Comparison of ENCODE assay signal across 20 cellular contexts in the genomic region with DNA sequence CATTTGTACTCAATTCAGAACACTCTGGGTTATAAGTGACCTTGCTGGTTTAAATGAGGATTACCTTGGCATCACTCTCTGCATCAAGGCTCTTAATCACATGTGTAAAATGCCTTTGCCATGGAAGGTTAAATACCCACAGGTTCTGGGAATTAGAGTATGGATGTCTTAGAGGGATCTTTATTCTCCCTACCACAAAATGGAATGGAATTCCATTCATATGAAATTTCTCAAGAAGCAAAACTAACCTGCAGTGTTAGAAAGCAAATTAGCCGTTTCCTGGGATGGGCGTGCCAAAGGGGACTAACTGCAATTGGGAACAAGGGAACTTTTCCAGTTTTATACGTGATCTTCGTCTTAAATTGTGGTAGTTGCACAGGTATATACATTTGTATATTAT.
"Had no signal": no experiment of that assay in that cellular context is flagged by ENCODE, and none has a peak within 500 bp of the region (broad histone marks: within the 10 kb centered on the region; RNA-seq: fewer than 3 reads in every experiment).

No MANE protein-coding gene starts in this region.

- H3K27ac Mint-ChIP-seq: activated CD8-positive, alpha-beta memory T cell treated with anti-CD3 and anti-CD28 coated beads, Interleukin-2, amount 10 ng/mL, durations not matched to agents 7 days and 5 days; activated naive CD4-positive, alpha-beta T cell treated with anti-CD3 and anti-CD28 coated beads for 36 hours; endodermal cell; type B pancreatic cell had no signal

- H3K9me3 Mint-ChIP-seq: activated naive CD8-positive, alpha-beta T cell treated with anti-CD3 and anti-CD28 coated beads, Interleukin-2, amount 50 U/mL, for 24 hours; endodermal cell had no signal

- H3K27ac ChIP-seq: gastroesophageal sphincter, left lung, suprapubic skin had no signal

- H3K27me3 Mint-ChIP-seq: activated CD8-positive, alpha-beta memory T cell treated with anti-CD3 and anti-CD28 coated beads, Interleukin-2, amount 10 ng/mL, durations not matched to agents 7 days and 5 days; activated naive CD8-positive, alpha-beta T cell treated with anti-CD3 and anti-CD28 coated beads, Interleukin-2, amount 50 U/mL, for 24 hours; naive thymus-derived CD8-positive, alpha-beta T cell; type B pancreatic cell had no signal

- ATAC-seq: activated CD8-positive, alpha-beta memory T cell treated with anti-CD3 and anti-CD28 coated beads, Interleukin-2, amount 10 ng/mL, durations not matched to agents 7 days and 5 days; activated naive CD8-positive, alpha-beta T cell treated with anti-CD3 and anti-CD28 coated beads, Interleukin-2, amount 50 U/mL, for 24 hours; gastroesophageal sphincter; left lung; naive thymus-derived CD8-positive, alpha-beta T cell had no signal

- H3K27me3 ChIP-seq: dorsolateral prefrontal cortex, gastroesophageal sphincter, left lung, suprapubic skin had no signal

- H3K36me3 ChIP-seq: suprapubic skin had no signal

- H3K4me3 ChIP-seq: dorsolateral prefrontal cortex, gastroesophageal sphincter, left lung, suprapubic skin had no signal

- H3K4me3 Mint-ChIP-seq: activated CD8-positive, alpha-beta memory T cell treated with anti-CD3 and anti-CD28 coated beads, Interleukin-2, amount 10 ng/mL, durations not matched to agents 7 days and 5 days; activated naive CD4-positive, alpha-beta T cell treated with anti-CD3 and anti-CD28 coated beads for 36 hours; activated naive CD8-positive, alpha-beta T cell treated with anti-CD3 and anti-CD28 coated beads, Interleukin-2, amount 50 U/mL, for 24 hours; endodermal cell; naive thymus-derived CD8-positive, alpha-beta T cell; type B pancreatic cell had no signal

- DNase-seq: activated CD4-positive, alpha-beta T cell treated with anti-CD3 and anti-CD28 coated beads for 1 hour; activated CD4-positive, alpha-beta T cell treated with anti-CD3 and anti-CD28 coated beads, Interleukin-2, amount 50 U/mL, for 4 hours; activated CD8-positive, alpha-beta memory T cell treated with anti-CD3 and anti-CD28 coated beads, Interleukin-2, amount 10 ng/mL, durations not matched to agents 7 days and 5 days; activated naive CD4-positive, alpha-beta T cell treated with anti-CD3 and anti-CD28 coated beads for 36 hours; activated naive CD8-positive, alpha-beta T cell treated with anti-CD3 and anti-CD28 coated beads, Interleukin-2, amount 50 U/mL, for 24 hours; activated T-cell treated with anti-CD3 and anti-CD28 coated beads, Interleukin-2, amount 50 U/mL, for 1 hour; aorta; dorsolateral prefrontal cortex; endodermal cell; islet precursor cell; left lung; mammary epithelial cell; naive thymus-derived CD8-positive, alpha-beta T cell; retina; stimulated activated CD4-positive, alpha-beta T cell treated with anti-CD3 and anti-CD28 coated beads, Interleukin-2, amount 100 ng/mL, for 48 hours; stimulated activated naive CD4-positive, alpha-beta T cell; T-helper 1 cell had no signal

- H3K9me3 ChIP-seq: gastroesophageal sphincter, left lung, suprapubic skin had no signal
